In genomic region chrX:110188701-110189558, GRCh38 we compare ENCODE assay signal across 18 cellular contexts.
DNase-seq lines count a peak whose midpoint lies in the region; ATAC-seq and TF ChIP-seq lines count a peak whose summit lies in the region.
"Had no signal": no experiment of that assay in that cellular context is flagged by ENCODE, and none has a peak within 500 bp of the region (broad histone marks: within the 10 kb centered on the region; RNA-seq: fewer than 3 reads in every experiment).

No MANE protein-coding gene starts in this region.

- H3F3A ChIP-seq in Loucy (ENCODE audit: low read depth) = peaks cover 8% of the 10 kb centered on the region; the same call in 1 of the 2 replicates

- ATAC-seq in omental fat pad (ENCODE audit: low FRiP score) (peak; percentile 48), GM21381 (IDR thresholded peaks at IDR 0.05; ENCODE audit: unreplicated experiment) (no peak)
- ATAC-seq: pancreas had no signal

- H3K9ac ChIP-seq in Loucy (ENCODE audit: low read depth, low read length, poor library complexity, severe bottlenecking) = peak overlapping the region; percentile 24

- H3K27ac Mint-ChIP-seq in activated naive CD8-positive, alpha-beta T cell treated with anti-CD3 and anti-CD28 coated beads for 36 hours = peak overlapping the region; percentile 48
- H3K27ac Mint-ChIP-seq: endodermal cell had no signal

- H3K27me3 ChIP-seq in Loucy (ENCODE audit: insufficient read depth, low read length, poor library complexity, severe bottlenecking) = no peaks in the 10 kb centered on the region
- H3K27me3 ChIP-seq in tibial artery = no peaks in the 10 kb centered on the region
- H3K27me3 ChIP-seq: hepatocyte, pancreas had no signal

- TF ChIP-seq CTCF in Loucy (conservative IDR thresholded peaks at IDR 0.05; ENCODE audit: low read length) = no peak
- no peak for TF ChIP-seq CTCF in omental fat pad (IDR thresholded peaks at IDR 0.05)
- TF ChIP-seq CTCF in tibial artery (IDR thresholded peaks at IDR 0.05) = no peak

- H3K36me3 ChIP-seq in Loucy (ENCODE audit: insufficient read depth, low read length) = no peaks in the 10 kb centered on the region
- no peaks in the 10 kb centered on the region for H3K36me3 ChIP-seq in tibial artery
- H3K36me3 ChIP-seq: lower lobe of right lung, pancreas had no signal

- H2AFZ ChIP-seq in Loucy (ENCODE audit: low read length) = no peak overlapping the region
- H2AFZ ChIP-seq: hepatocyte had no signal

- DNase-seq in NOMO-1 treated with DMSO at 0.1 percent for 48 hours (lab: John Stamatoyannopoulos, UW; ENCODE audit: unreplicated experiment) (peak; percentile 55), NOMO-1 treated with dmso at 0.1 percent for 144 hours (lab: John Stamatoyannopoulos, UW; ENCODE audit: unreplicated experiment) (no peak), omental fat pad (ENCODE audit: low spot score) (no peak), tibial artery (no peak), NCI-H774 (lab: John Stamatoyannopoulos, UW) (no peak)
- no peak for DNase-seq in activated naive CD8-positive, alpha-beta T cell treated with anti-CD3 and anti-CD28 coated beads for 36 hours
- DNase-seq: activated CD4-positive, alpha-beta T cell treated with anti-CD3 and anti-CD28 coated beads, Interleukin-2, amount 50 U/mL, for 1 hour; DMS53; endodermal cell; lower lobe of right lung; NCI-H748 treated with DMSO at 0.1 percent for 48 hours; pancreas; stimulated activated CD4-positive, alpha-beta T cell treated with anti-CD3 and anti-CD28 coated beads, Interleukin-4, amount 100 ng/mL, for 24 hours had no signal

- H3K27me3 Mint-ChIP-seq in activated naive CD8-positive, alpha-beta T cell treated with anti-CD3 and anti-CD28 coated beads for 36 hours = no peaks in the 10 kb centered on the region

- H3K4me3 ChIP-seq in Loucy (ENCODE audit: low read length, poor library complexity, severe bottlenecking) (peak overlapping the region; percentile 54), tibial artery (no peak overlapping the region)
- H3K4me3 ChIP-seq: hepatocyte, lower lobe of right lung, pancreas, SK-N-MC had no signal

- no peaks in the 10 kb centered on the region for H4K20me1 ChIP-seq in Loucy (ENCODE audit: insufficient read depth, low read length, poor library complexity, severe bottlenecking)

- peak overlapping the region; percentile 67 for H3K4me2 ChIP-seq in Loucy (ENCODE audit: low read depth, low read length, poor library complexity, severe bottlenecking)
- H3K4me2 ChIP-seq: hepatocyte had no signal

- H3K36me3 Mint-ChIP-seq in activated naive CD8-positive, alpha-beta T cell treated with anti-CD3 and anti-CD28 coated beads for 36 hours = peaks cover 14% of the 10 kb centered on the region

- peaks cover 5% of the 10 kb centered on the region for H3K9me3 Mint-ChIP-seq in activated naive CD8-positive, alpha-beta T cell treated with anti-CD3 and anti-CD28 coated beads for 36 hours

- intact Hi-C loops in tibial artery (cut with DNase I; ENCODE audit: low total_unique reads) = no loop called here

- H3K4me1 Mint-ChIP-seq in activated naive CD8-positive, alpha-beta T cell treated with anti-CD3 and anti-CD28 coated beads for 36 hours = peaks cover 13% of the 10 kb centered on the region

- H3K9me3 ChIP-seq in Loucy (ENCODE audit: insufficient read depth, low read depth, low read length) (no peaks in the 10 kb centered on the region), tibial artery (no peaks in the 10 kb centered on the region)
- H3K9me3 ChIP-seq: lower lobe of right lung, pancreas had no signal

- H3K9me2 ChIP-seq in Loucy (replicated peaks; ENCODE audit: low read depth, low read length) = no peaks in the 10 kb centered on the region

- no peak overlapping the region for H3K4me3 Mint-ChIP-seq in activated naive CD8-positive, alpha-beta T cell treated with anti-CD3 and anti-CD28 coated beads for 36 hours
- H3K4me3 Mint-ChIP-seq: endodermal cell had no signal

- no peak overlapping the region for H3K27ac ChIP-seq in tibial artery
- H3K27ac ChIP-seq: 22Rv1, hepatocyte, lower lobe of right lung, pancreas, SK-N-MC had no signal

- no peaks in the 10 kb centered on the region for H3K79me2 ChIP-seq in Loucy (ENCODE audit: insufficient read depth, low read length)
- H3K79me2 ChIP-seq: hepatocyte had no signal

- H3K4me1 ChIP-seq in Loucy (ENCODE audit: insufficient read depth, low read length, poor library complexity, severe bottlenecking) (peaks cover 36% of the 10 kb centered on the region), tibial artery (no peaks in the 10 kb centered on the region)
- H3K4me1 ChIP-seq: lower lobe of right lung, pancreas had no signal
